8 cellular contexts compared by ENCODE assay signal in genomic region chr19:23914402-23915286, GRCh38. TPM values are rescaled to one million over a fixed set of nuclear protein-coding genes. Genes with fewer than 3 reads are reported as not detected.
A peak's percentile ranks its signal among the peaks of the same experiment; 100 is the strongest.
DNase-seq lines count a peak whose midpoint lies in the region; ATAC-seq and TF ChIP-seq lines count a peak whose summit lies in the region.

ZNF726 (plus strand) TSS chr19:23914886; CDS start chr19:23914995, 109 bp downstream.

- no peaks in the 10 kb centered on the region for H3F3A ChIP-seq in OCI-LY1 (ENCODE audit: insufficient read depth, low read length)

- H3K79me2 ChIP-seq in OCI-LY1 (ENCODE audit: insufficient read depth, low read length), result peaks cover 20% of the 10 kb centered on the region; the same call in 1 of the 2 replicates

- H3K9ac ChIP-seq in BLaER1 (peak within 1 kb of the TSS; percentile 92), OCI-LY1 (ENCODE audit: low read length) (peak within 1 kb of the TSS; percentile 76)

- TF ChIP-seq CTCF in OCI-LY1 (IDR thresholded peaks at IDR 0.05; ENCODE audit: low read length), result no peak

- DNase-seq in GM19238 (ENCODE audit: insufficient read length, low spot score) (peak; percentile 70), activated T-cell treated with anti-CD3 and anti-CD28 coated beads for 48 hours (ENCODE audit: low read depth) (peak; percentile 76), myocyte (ENCODE audit: low read depth) (peak; percentile 92)
- DNase-seq in stimulated activated CD8-positive, alpha-beta memory T cell treated with anti-CD3 and anti-CD28 coated beads, Interleukin-7, amount 100 ng/mL, for 48 hours (ENCODE audit: extremely low read depth in 1 of 2, low read depth in 1 of 2), result peak; percentile 64 to 81

- H3K36me3 ChIP-seq in BLaER1, result peaks cover 32% of the 10 kb centered on the region
- H3K36me3 ChIP-seq in OCI-LY1 (ENCODE audit: insufficient read depth, low read length), result peaks cover 48% of the 10 kb centered on the region
- no peaks in the 10 kb centered on the region for H3K36me3 ChIP-seq in esophagus (ENCODE audit: control insufficient read depth in 2 of 2, insufficient read depth in 2 of 2, low read length in 1 of 2)

- H3K4me3 ChIP-seq in BLaER1, result peak within 1 kb of the TSS; percentile 77
- peak within 1 kb of the TSS; percentile 80 for H3K4me3 ChIP-seq in OCI-LY1 (ENCODE audit: low read depth, low read length, poor library complexity, severe bottlenecking)
- peak within 1 kb of the TSS; percentile 88 to 90 for H3K4me3 ChIP-seq in esophagus (ENCODE audit: low read depth in 1 of 2, low read length in 2 of 2)

- WGBS in esophagus, 2 donors, result 14 to 17% methylated on average over 43 to 44 of the region's 44 CpGs

- H4K20me1 ChIP-seq in BLaER1 (no peaks in the 10 kb centered on the region), OCI-LY1 (ENCODE audit: insufficient read depth, low read length) (no peaks in the 10 kb centered on the region)

- H3K4me1 ChIP-seq in BLaER1 (peaks cover 15% of the 10 kb centered on the region; the same call in 1 of the 2 replicates), OCI-LY1 (ENCODE audit: insufficient read depth, low read length, severe bottlenecking) (peaks cover 10% of the 10 kb centered on the region), esophagus (ENCODE audit: control insufficient read depth in 2 of 2, insufficient read depth in 2 of 2, low read length in 1 of 2) (no peaks in the 10 kb centered on the region)

- no peaks in the 10 kb centered on the region for H3K27me3 ChIP-seq in BLaER1
- H3K27me3 ChIP-seq in OCI-LY1 (ENCODE audit: insufficient read depth, low read length), result no peaks in the 10 kb centered on the region
- H3K27me3 ChIP-seq in esophagus (ENCODE audit: control insufficient read depth in 1 of 2, insufficient read depth in 2 of 2, low read length in 2 of 2), result no peaks in the 10 kb centered on the region

- H3K4me2 ChIP-seq in BLaER1 (peak within 1 kb of the TSS; percentile 65), OCI-LY1 (ENCODE audit: low read length) (peak within 1 kb of the TSS; percentile 55)

- peak within 1 kb of the TSS; percentile 65; the same call in 1 of the 2 replicates for H2AFZ ChIP-seq in OCI-LY1 (ENCODE audit: low read length)

- peaks cover 48% of the 10 kb centered on the region; the same call in 1 of the 2 replicates for H3K9me3 ChIP-seq in BLaER1
- peaks cover 16% of the 10 kb centered on the region for H3K9me3 ChIP-seq in OCI-LY1 (ENCODE audit: low read length)
- no peaks in the 10 kb centered on the region for H3K9me3 ChIP-seq in esophagus (ENCODE audit: control insufficient read depth in 2 of 2, insufficient read depth in 1 of 2, low read depth in 1 of 2, low read length in 1 of 2)

- H3K27ac ChIP-seq in BLaER1 (peak within 1 kb of the TSS; percentile 89), OCI-LY1 (ENCODE audit: low read depth, low read length, poor library complexity, severe bottlenecking) (peak within 1 kb of the TSS; percentile 67), esophagus (ENCODE audit: low read depth in 2 of 2, low read length in 1 of 2) (peak within 1 kb of the TSS; percentile 36 to 86)

- H3K9me2 ChIP-seq in OCI-LY1 (ENCODE audit: low read depth, low read length), result no peaks in the 10 kb centered on the region

- ATAC-seq in HG03432 (IDR thresholded peaks at IDR 0.05; ENCODE audit: unreplicated experiment), result peak; percentile 97

RNA-seq across cellular contexts. Expression of gene ZNF726, which starts in this region (rescaled TPM):
- polyA plus RNA-seq in esophagus, result 1 to 10 TPM; 2.0 to 2.8 TPM
- total RNA-seq in myocyte, result 0.62 and 1.1 TPM in 2 replicates
- polyA plus RNA-seq in myocyte (2012), result 0.19 TPM

Comparison
In these comparisons a context has a peak if more than half of its experiments do, and no peak if none do; other contexts are left out.
1. Peak in every context shown above with its lines: DNase-seq, ATAC-seq, H3K4me3 ChIP-seq and H3K27ac ChIP-seq.